Comparison of ENCODE assay signal across 32 cellular contexts in genomic region chr1:6286266-6286665, GRCh38. TPM values are rescaled to one million over a fixed set of nuclear protein-coding genes. Genes with fewer than 3 reads are reported as not detected.
"Had no signal": no experiment of that assay in that cellular context is flagged by ENCODE, and none has a peak within 500 bp of the region (broad histone marks: within the 10 kb centered on the region; RNA-seq: fewer than 3 reads in every experiment).

No MANE protein-coding gene starts in this region.

- H3K27me3 Mint-ChIP-seq: stimulated activated memory B cell treated with anti-CD40 and anti-IgM and Interleukin-4, amounts not matched to agents 10 μg/mL and 1 μg/mL and 100 μg/mL, for 72 hours; stimulated activated naive B cell treated with anti-CD40 and anti-IgM and Interleukin-4, amounts not matched to agents 10 μg/mL and 1 μg/mL and 100 μg/mL, for 72 hours; stimulated activated naive CD8-positive, alpha-beta T cell treated with anti-CD3 and anti-CD28 coated beads, Interleukin-15, amount 100 ng/mL, for 72 hours; stimulated activated naive CD8-positive, alpha-beta T cell treated with anti-CD3 and anti-CD28 coated beads, Interleukin-15, Interleukin-2, amounts not matched to agents 100 ng/mL and 50 ng/mL, for 24 hours; type B pancreatic cell had no signal

- DNase-seq: stimulated activated CD4-positive, alpha-beta T cell treated with anti-CD3 and anti-CD28 coated beads, Interleukin-2, amount 100 ng/mL, for 48 hours; stimulated activated CD4-positive, alpha-beta T cell treated with anti-CD3 and anti-CD28 coated beads, Interleukin-4, amount 100 ng/mL, for 1 hour; stimulated activated CD4-positive, alpha-beta T cell treated with anti-CD3 and anti-CD28 coated beads, Interleukin-4, amount 100 ng/mL, for 24 hours; stimulated activated CD4-positive, alpha-beta T cell treated with anti-CD3 and anti-CD28 coated beads, Interleukin-4, amount 100 ng/mL, for 4 hours; stimulated activated CD8-positive, alpha-beta memory T cell treated with anti-CD3 and anti-CD28 coated beads, Interleukin-4, amount 100 ng/mL, for 48 hours; stimulated activated naive B cell treated with anti-CD40 and anti-IgM and Interleukin-4, amounts not matched to agents 10 μg/mL and 1 μg/mL and 100 μg/mL, for 72 hours; stimulated activated naive CD4-positive, alpha-beta T cell; stimulated activated naive CD4-positive, alpha-beta T cell treated with Interleukin-2 at 50 U/mL for 16 hours; stimulated activated naive CD8-positive, alpha-beta T cell treated with anti-CD3 and anti-CD28 coated beads, Interleukin-15, amount 100 ng/mL, for 72 hours; stimulated activated naive CD8-positive, alpha-beta T cell treated with anti-CD3 and anti-CD28 coated beads, Interleukin-15, Interleukin-2, amounts not matched to agents 100 U/mL and 50 U/mL, for 24 hours; stomach; substantia nigra; testis; thyroid gland; tibial artery; transverse colon; upper lobe of left lung; upper lobe of right lung; uterus had no signal

- H3K9me3 ChIP-seq: stomach, suprapubic skin, testis, thoracic aorta, thyroid gland, tibial artery, tibial nerve, transverse colon, upper lobe of left lung, upper lobe of right lung, uterus, vagina had no signal

- H3K27me3 ChIP-seq: stomach, suprapubic skin, testis, thyroid gland, tibial artery, tibial nerve, transverse colon, upper lobe of left lung, upper lobe of right lung, uterus, vagina had no signal

- H3K36me3 ChIP-seq: stomach, suprapubic skin, thoracic aorta, thyroid gland, tibial artery, tibial nerve, transverse colon, upper lobe of left lung, upper lobe of right lung, uterus, vagina had no signal

- ATAC-seq: stimulated activated effector memory CD8-positive, alpha-beta T cell treated with anti-CD3 and anti-CD28 coated beads, Interleukin-12 subunit alpha, Interleukin-12 subunit beta, amount 100 ng/mL, for 72 hours; stimulated activated memory B cell treated with anti-CD40 and anti-IgM and Interleukin-4, amounts not matched to agents 10 μg/mL and 1 μg/mL and 100 μg/mL, for 72 hours; stimulated activated naive B cell treated with anti-CD40 and anti-IgM and Interleukin-4, amounts not matched to agents 10 μg/mL and 1 μg/mL and 100 μg/mL, for 72 hours; stimulated activated naive CD8-positive, alpha-beta T cell treated with anti-CD3 and anti-CD28 coated beads, Interleukin-15, amount 100 ng/mL, for 72 hours; stimulated activated naive CD8-positive, alpha-beta T cell treated with anti-CD3 and anti-CD28 coated beads, Interleukin-15, Interleukin-2, amounts not matched to agents 100 U/mL and 50 U/mL, for 24 hours; upper lobe of right lung had no signal

- H3K27ac Mint-ChIP-seq: stimulated activated effector memory CD8-positive, alpha-beta T cell treated with anti-CD3 and anti-CD28 coated beads, Interleukin-12 subunit alpha, Interleukin-12 subunit beta, amount 100 ng/mL, for 72 hours; stimulated activated memory B cell treated with anti-CD40 and anti-IgM and Interleukin-4, amounts not matched to agents 10 μg/mL and 1 μg/mL and 100 μg/mL, for 72 hours; stimulated activated naive B cell treated with anti-CD40 and anti-IgM and Interleukin-4, amounts not matched to agents 10 μg/mL and 1 μg/mL and 100 μg/mL, for 72 hours; type B pancreatic cell had no signal

- H3K9me3 Mint-ChIP-seq: stimulated activated effector memory CD8-positive, alpha-beta T cell treated with anti-CD3 and anti-CD28 coated beads, Interleukin-12 subunit alpha, Interleukin-12 subunit beta, amount 100 ng/mL, for 72 hours; stimulated activated memory B cell treated with anti-CD40 and anti-IgM and Interleukin-4, amounts not matched to agents 10 μg/mL and 1 μg/mL and 100 μg/mL, for 72 hours; stimulated activated naive B cell treated with anti-CD40 and anti-IgM and Interleukin-4, amounts not matched to agents 10 μg/mL and 1 μg/mL and 100 μg/mL, for 72 hours; stimulated activated naive CD8-positive, alpha-beta T cell treated with anti-CD3 and anti-CD28 coated beads, Interleukin-15, amount 100 ng/mL, for 72 hours; stimulated activated naive CD8-positive, alpha-beta T cell treated with anti-CD3 and anti-CD28 coated beads, Interleukin-15, Interleukin-2, amounts not matched to agents 100 ng/mL and 50 ng/mL, for 24 hours; type B pancreatic cell had no signal

- H3K4me3 ChIP-seq: stomach, suprapubic skin, testis, thoracic aorta, thyroid gland, tibial artery, tibial nerve, transverse colon, upper lobe of left lung, upper lobe of right lung, uterus, vagina had no signal

- H3K36me3 Mint-ChIP-seq: stimulated activated effector memory CD8-positive, alpha-beta T cell treated with anti-CD3 and anti-CD28 coated beads, Interleukin-12 subunit alpha, Interleukin-12 subunit beta, amount 100 ng/mL, for 72 hours; stimulated activated memory B cell treated with anti-CD40 and anti-IgM and Interleukin-4, amounts not matched to agents 10 μg/mL and 1 μg/mL and 100 μg/mL, for 72 hours; type B pancreatic cell had no signal

- H3K27ac ChIP-seq: stomach, suprapubic skin, thoracic aorta, tibial artery, tibial nerve, transverse colon, upper lobe of left lung, upper lobe of right lung had no signal

- H3K4me3 Mint-ChIP-seq: stimulated activated effector memory CD8-positive, alpha-beta T cell treated with anti-CD3 and anti-CD28 coated beads, Interleukin-12 subunit alpha, Interleukin-12 subunit beta, amount 100 ng/mL, for 72 hours; stimulated activated memory B cell treated with anti-CD40 and anti-IgM and Interleukin-4, amounts not matched to agents 10 μg/mL and 1 μg/mL and 100 μg/mL, for 72 hours; stimulated activated naive B cell treated with anti-CD40 and anti-IgM and Interleukin-4, amounts not matched to agents 10 μg/mL and 1 μg/mL and 100 μg/mL, for 72 hours; stimulated activated naive CD8-positive, alpha-beta T cell treated with anti-CD3 and anti-CD28 coated beads, Interleukin-15, amount 100 ng/mL, for 72 hours; stimulated activated naive CD8-positive, alpha-beta T cell treated with anti-CD3 and anti-CD28 coated beads, Interleukin-15, Interleukin-2, amounts not matched to agents 100 ng/mL and 50 ng/mL, for 24 hours; type B pancreatic cell had no signal

- H3K4me1 Mint-ChIP-seq: stimulated activated effector memory CD8-positive, alpha-beta T cell treated with anti-CD3 and anti-CD28 coated beads, Interleukin-12 subunit alpha, Interleukin-12 subunit beta, amount 100 ng/mL, for 72 hours; stimulated activated naive CD8-positive, alpha-beta T cell treated with anti-CD3 and anti-CD28 coated beads, Interleukin-15, amount 100 ng/mL, for 72 hours had no signal

RNA-seq across cellular contexts. Expression of gene HES3, which starts 42.3 kb away (rescaled TPM):
- total RNA-seq: stomach, subcutaneous adipose tissue, suprapubic skin, temporal lobe, testis, thoracic aorta, thyroid gland, tibial nerve, transverse colon, upper lobe of left lung, upper lobe of right lung, ureter, urinary bladder, uterus, vagina had no signal
- polyA plus RNA-seq: stomach, thymus, urinary bladder had no signal
